ENCODE assay signal across 8 cellular contexts in the genomic region with DNA sequence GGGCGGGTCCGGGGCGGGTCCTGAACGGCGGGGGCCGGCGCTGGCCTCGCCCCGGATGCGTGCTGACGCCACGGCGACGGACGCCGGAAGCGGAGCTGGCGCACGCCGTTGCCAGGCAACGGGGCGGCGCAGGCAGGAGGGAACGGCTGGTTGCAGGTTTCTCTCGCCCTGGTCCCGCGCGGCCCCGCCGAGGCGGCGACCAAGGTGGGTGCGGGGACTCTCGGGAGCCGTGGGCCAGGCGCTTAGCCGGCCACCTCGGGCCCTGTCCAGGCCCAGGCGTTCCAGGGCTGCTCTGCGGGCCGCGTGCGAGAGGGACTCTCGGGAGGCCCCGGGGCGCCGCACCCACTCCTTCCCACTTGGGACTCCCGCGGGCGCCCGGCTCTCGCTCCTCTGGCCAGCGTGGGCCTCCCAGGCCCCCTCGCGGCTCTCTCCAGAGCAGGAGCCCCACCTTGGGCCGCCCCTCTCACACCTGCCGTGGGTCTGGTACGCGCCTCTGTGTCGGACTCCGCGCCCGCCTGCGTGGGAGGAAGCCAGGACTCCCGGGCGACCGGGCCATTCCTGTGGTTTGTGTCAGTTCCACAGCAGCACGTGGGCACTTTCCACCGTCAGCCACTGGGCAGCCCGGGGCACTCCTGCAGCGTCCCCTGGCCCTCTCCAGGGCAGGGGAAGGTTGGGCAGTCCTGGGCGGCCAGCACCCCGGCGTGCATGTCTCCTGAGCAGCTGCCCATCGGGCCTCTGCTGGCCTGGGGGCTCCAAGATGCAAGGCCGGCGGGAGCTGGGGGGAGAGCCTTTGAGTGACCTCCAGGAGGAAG. TPM values are rescaled to one million over a fixed set of nuclear protein-coding genes. Genes with fewer than 3 reads are reported as not detected.
DNase-seq lines count a peak whose midpoint lies in the region; ATAC-seq and TF ChIP-seq lines count a peak whose summit lies in the region.

CLBA1 (plus strand) TSS at position 114 of the 812 bp plus-strand sequence; CDS start at position 758, 644 bp downstream.

- H2AFZ ChIP-seq in ACC112 (ENCODE audit: low read length, unreplicated experiment): peak within 1 kb of the TSS; percentile 72

- peaks cover 11% of the 10 kb centered on the region for H3K4me1 Mint-ChIP-seq in activated B cell treated with CpG ODN at 0.5 μM for 24 hours

- CTCF ChIA-PET in activated B cell treated with CpG ODN at 0.5 μM for 24 hours (lab: Charles Lee): interaction anchor here (0.5 to 1.1 kb wide), 2 partner anchors 11 to 60 kb away, joined by 3 read pairs; no protein-coding TSS in a partner anchor

- peaks cover 8% of the 10 kb centered on the region for H3K4me1 ChIP-seq in ACC112 (ENCODE audit: control insufficient read depth, insufficient read depth, low read length, unreplicated experiment)

- H3K4me3 Mint-ChIP-seq in activated B cell treated with CpG ODN at 0.5 μM for 24 hours: peak within 1 kb of the TSS; percentile 72

- H3K27me3 ChIP-seq in ACC112 (ENCODE audit: insufficient read depth, low read length): no peaks in the 10 kb centered on the region

- peak within 1 kb of the TSS; percentile 63; the same call in 1 of the 2 replicates for H3K27ac ChIP-seq in ACC112 (ENCODE audit: low read depth, low read length)

- peak within 1 kb of the TSS; percentile 94 for H3K4me3 ChIP-seq in ACC112 (ENCODE audit: low read depth, low read length)

- TF ChIP-seq CTCF in activated B cell treated with CpG ODN at 0.5 μM for 24 hours (IDR thresholded peaks at IDR 0.05): no peak

- ATAC-seq in GM18517 (IDR thresholded peaks at IDR 0.05; ENCODE audit: unreplicated experiment): peak; percentile 85
- peak; percentile 81 for ATAC-seq in HG03045 (IDR thresholded peaks at IDR 0.05; ENCODE audit: unreplicated experiment)
- peak; percentile 92 for ATAC-seq in activated B cell treated with CpG ODN at 0.5 μM for 24 hours (ENCODE audit: low read depth)

- DNase-seq in NCI-H2171 treated with DMSO at 0.1 percent for 48 hours (lab: John Stamatoyannopoulos, UW): peak; percentile 84
- DNase-seq in activated B cell treated with CpG ODN at 0.5 μM for 24 hours: peak; percentile 88
- peak; percentile 86 for DNase-seq in cerebellar cortex (ENCODE audit: low spot score)
- peak; percentile 73 for DNase-seq in kidney glomerular epithelial cell (lab: John Stamatoyannopoulos, UW)
- DNase-seq in stimulated activated CD4-positive, alpha-beta T cell treated with anti-CD3 and anti-CD28 coated beads, Interleukin-15, amount 100 ng/mL, for 24 hours: peak; percentile 90

- H3K27ac Mint-ChIP-seq in activated B cell treated with CpG ODN at 0.5 μM for 24 hours: peak within 1 kb of the TSS; percentile 71

- POLR2A ChIA-PET in activated B cell treated with CpG ODN at 0.5 μM for 24 hours (lab: Charles Lee): interaction anchor here (0.6 to 1.8 kb wide), 17 partner anchors 11 to 357 kb away, joined by 3 to 20 read pairs (median 3); partner anchors contain the start of genes CDCA4, GPR132 and PLD4

- H3K9me3 Mint-ChIP-seq in activated B cell treated with CpG ODN at 0.5 μM for 24 hours: no peaks in the 10 kb centered on the region

- no peaks in the 10 kb centered on the region for H3K36me3 Mint-ChIP-seq in activated B cell treated with CpG ODN at 0.5 μM for 24 hours (ENCODE audit: low read depth)

- no peaks in the 10 kb centered on the region for H3K36me3 ChIP-seq in ACC112 (ENCODE audit: insufficient read depth, low read length)

- peaks cover 4% of the 10 kb centered on the region for H3K79me2 ChIP-seq in ACC112 (ENCODE audit: control insufficient read depth, insufficient read depth, low read length, unreplicated experiment)

- peaks cover 5% of the 10 kb centered on the region for H3K27me3 Mint-ChIP-seq in activated B cell treated with CpG ODN at 0.5 μM for 24 hours

- intact Hi-C loops in activated B cell treated with CpG ODN at 0.5 μM for 24 hours (cut with micrococcal nuclease): loop anchor here (1.0 to 5.0 kb wide), 3 partner anchors 35 to 506 kb away; partner anchors contain the start of genes CDCA4 and TEDC1

RNA-seq across cellular contexts. Expression of gene CLBA1, which starts in this region (rescaled TPM):
- 2.7 and 3.9 TPM in 2 replicates for total RNA-seq in activated B cell treated with CpG ODN at 0.5 μM for 24 hours

Comparison
In these comparisons a context has a peak if more than half of its experiments do, and no peak if none do; other contexts are left out.
1. Peak in every context shown above with its lines: DNase-seq, ATAC-seq, H3K4me3 ChIP-seq and H3K27ac ChIP-seq.